In the genomic region with DNA sequence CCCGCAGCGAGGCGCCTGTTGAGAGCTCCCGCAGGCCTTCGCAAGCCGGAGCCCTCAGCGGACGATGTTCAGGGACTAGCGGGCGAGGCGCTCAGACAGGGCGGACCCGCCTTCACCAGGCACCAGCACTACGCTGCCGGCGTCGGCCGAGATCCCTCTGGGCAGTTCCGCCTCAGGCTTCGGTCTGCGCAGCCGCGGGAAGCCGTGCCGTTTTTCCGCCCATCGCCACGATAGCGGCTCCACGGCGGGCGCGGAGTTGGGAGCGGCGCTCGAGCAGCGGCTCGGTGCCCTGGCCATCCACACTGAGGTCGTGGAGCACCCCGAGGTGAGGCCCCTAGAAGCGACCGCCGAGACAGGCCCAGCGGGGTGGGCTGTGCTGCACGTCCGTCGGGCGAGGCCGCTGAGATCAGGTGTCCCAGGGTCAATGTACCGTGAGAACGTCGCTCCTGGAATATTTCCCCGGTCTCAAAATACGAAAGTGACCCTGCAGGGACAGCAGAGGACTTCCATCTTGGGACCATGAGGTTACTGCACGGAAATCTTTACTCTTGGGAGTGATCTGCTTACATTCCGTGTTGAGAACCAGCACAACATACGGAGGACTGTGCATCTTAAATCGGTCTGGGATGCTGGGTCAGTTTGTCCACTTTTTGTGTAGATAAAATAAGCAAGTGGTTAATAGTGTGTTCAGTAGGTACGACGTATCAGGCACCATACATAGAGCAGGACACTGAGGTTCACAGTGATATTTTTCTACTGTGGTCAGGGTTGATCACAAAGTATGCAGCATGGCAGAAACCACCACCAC, we compare ENCODE assay signal across 8 cellular contexts. TPM values are rescaled to one million over a fixed set of nuclear protein-coding genes. Genes with fewer than 3 reads are reported as not detected.
DNase-seq lines count a peak whose midpoint lies in the region; ATAC-seq and TF ChIP-seq lines count a peak whose summit lies in the region.

No MANE protein-coding gene starts in this region.

- TF ChIP-seq CTCF in left ventricle myocardium inferior (IDR thresholded peaks at IDR 0.05; ENCODE audit: borderline replicate concordance) = no peak
- no peak for TF ChIP-seq CTCF in psoas muscle (IDR thresholded peaks at IDR 0.05)

- intact Hi-C loops in left ventricle myocardium inferior (cut with micrococcal nuclease) = no loop called here
- intact Hi-C loops in psoas muscle (cut with DNase I) = loop anchor here (5.0 to 10.0 kb wide), 2 partner anchors 132 to 135 kb away; a partner anchor contains a TSS

- peak; percentile 84 for DNase-seq in NAMALWA (ENCODE audit: low spot score)
- peak; percentile 93 for DNase-seq in SW480 (ENCODE audit: low spot score)
- DNase-seq in left ventricle myocardium inferior = peak; percentile 91
- peak; percentile 91 to 94 for DNase-seq in psoas muscle

- H3K9me3 ChIP-seq in left ventricle myocardium inferior (replicated peaks) (no peaks in the 10 kb centered on the region), psoas muscle (no peaks in the 10 kb centered on the region)

- H3K4me3 ChIP-seq in GM08714 (ENCODE audit: low read length) = peak overlapping the region; percentile 94
- H3K4me3 ChIP-seq in left ventricle myocardium inferior = peak overlapping the region; percentile 87
- H3K4me3 ChIP-seq in psoas muscle = peak overlapping the region; percentile 75
- H3K4me3 ChIP-seq in urinary bladder (ENCODE audit: low read depth, low read length) = peak overlapping the region; percentile 54

- WGBS in adipose tissue, 3 donors = 1% methylated on average over 60 of the region's 60 CpGs
- WGBS in psoas muscle, 3 donors = 1% methylated on average over 58 to 60 of the region's 60 CpGs
- WGBS in urinary bladder = 2% methylated on average over 60 of the region's 60 CpGs

- peaks cover 3% of the 10 kb centered on the region for H3K36me3 ChIP-seq in left ventricle myocardium inferior
- H3K36me3 ChIP-seq in psoas muscle (ENCODE audit: insufficient read depth in 1 of 2, low read depth in 1 of 2) = no peaks in the 10 kb centered on the region
- H3K36me3 ChIP-seq in urinary bladder (ENCODE audit: insufficient read depth) = no peaks in the 10 kb centered on the region

- H3K27me3 ChIP-seq in left ventricle myocardium inferior (ENCODE audit: low read depth) (no peaks in the 10 kb centered on the region), psoas muscle (ENCODE audit: insufficient read depth in 3 of 3, low read length in 2 of 3) (no peaks in the 10 kb centered on the region)

- peaks cover 37% of the 10 kb centered on the region for H3K4me1 ChIP-seq in left ventricle myocardium inferior
- H3K4me1 ChIP-seq in psoas muscle = peaks cover 11% of the 10 kb centered on the region
- no peaks in the 10 kb centered on the region for H3K4me1 ChIP-seq in urinary bladder (ENCODE audit: insufficient read depth)

- ATAC-seq in HG02571 (IDR thresholded peaks at IDR 0.05; ENCODE audit: unreplicated experiment) (peak; percentile 98), psoas muscle (peak; percentile 93 to 98 (median 96))

- H3K27ac ChIP-seq in adipose tissue (ENCODE audit: low read depth, low read length) (peak overlapping the region; percentile 61), left ventricle myocardium inferior (replicated peaks) (peak overlapping the region; percentile 98), psoas muscle (peak overlapping the region; percentile 88), urinary bladder (ENCODE audit: low read depth) (peak overlapping the region; percentile 94)

RNA-seq across cellular contexts. Expression of a gene that starts 13.3 kb away (rescaled TPM):
- polyA plus RNA-seq in adipose tissue = 10 to 100 TPM; 18.8 to 22.0 (median 20.9) TPM
- total RNA-seq in left ventricle myocardium inferior = 53.0 TPM
- total RNA-seq in psoas muscle = 10 to 100 TPM; 33.8 to 47.7 (median 37.2) TPM
- polyA plus RNA-seq in psoas muscle = 10 to 100 TPM; 31.8 to 64.6 (median 53.5) TPM
- total RNA-seq in urinary bladder = 26.9 TPM
- 18.8 TPM for polyA plus RNA-seq in urinary bladder

RNA-seq across cellular contexts. Expression of a gene that starts 49.8 kb away (rescaled TPM):
- polyA plus RNA-seq in adipose tissue (1,000 to 10,000 TPM; 1,786 to 3,500 (median 2,106) TPM), psoas muscle (1,000 to 10,000 TPM; 1,032 to 1,630 (median 1,275) TPM), urinary bladder (2,437 TPM)
- total RNA-seq in left ventricle myocardium inferior (459 TPM), psoas muscle (100 to 1,000 TPM; 360 to 487 (median 465) TPM), urinary bladder (945 TPM)

RNA-seq across cellular contexts. Expression of a gene that starts 50.2 kb away (rescaled TPM):
- polyA plus RNA-seq in adipose tissue (1 to 10 TPM; 1.7 to 6.9 (median 4.1) TPM), psoas muscle (1 to 10 TPM in 2 of 3 donors, under 1 TPM in 1; 0.47 to 6.8 (median 3.2) TPM), urinary bladder (3.8 TPM)
- total RNA-seq in left ventricle myocardium inferior (7.5 TPM), psoas muscle (1 to 10 TPM; 2.1 to 3.7 (median 2.8) TPM), urinary bladder (56.6 TPM)

Comparison
In these comparisons a context has a peak if more than half of its experiments do, and no peak if none do; other contexts are left out.
1. Peak in every context shown above with its lines: DNase-seq, ATAC-seq, H3K4me3 ChIP-seq and H3K27ac ChIP-seq.